11 cellular contexts compared by ENCODE assay signal in genomic region chr18:8990276-8991031, GRCh38.
DNase-seq lines count a peak whose midpoint lies in the region; ATAC-seq and TF ChIP-seq lines count a peak whose summit lies in the region.
"Had no signal": no experiment of that assay in that cellular context is flagged by ENCODE, and none has a peak within 500 bp of the region (broad histone marks: within the 10 kb centered on the region; RNA-seq: fewer than 3 reads in every experiment).

No MANE protein-coding gene starts in this region.

- peak overlapping the region; percentile 92; the same call in 2 of the 3 replicates for H2BK15ac ChIP-seq in IMR-90 (ENCODE audit: low read depth, low read length)

- H2AK5ac ChIP-seq in IMR-90 (ENCODE audit: low read depth, low read length), result peak overlapping the region; percentile 98

- peak overlapping the region; percentile 81 for H3K18ac ChIP-seq in IMR-90 (ENCODE audit: low read depth, low read length)

- peak overlapping the region; percentile 95 for H2BK120ac ChIP-seq in IMR-90 (ENCODE audit: low read depth, low read length)

- H3K4me3 ChIP-seq in IMR-90 (ENCODE audit: insufficient read depth, low read depth, low read length) (no peak overlapping the region), suprapubic skin (no peak overlapping the region)
- H3K4me3 ChIP-seq: SJSA1 had no signal

- H3K9me3 ChIP-seq in IMR-90 (ENCODE audit: control insufficient read depth, insufficient read depth, low read length), result no peaks in the 10 kb centered on the region
- no peaks in the 10 kb centered on the region for H3K9me3 ChIP-seq in suprapubic skin
- H3K9me3 ChIP-seq: SJSA1 had no signal

- H2AFZ ChIP-seq in IMR-90 (replicated peaks; ENCODE audit: low read length, poor library complexity), result no peak overlapping the region

- H3K56ac ChIP-seq in IMR-90 (ENCODE audit: extremely low read depth, insufficient read depth, low read length), result peak overlapping the region; percentile 56; the same call in 1 of the 2 replicates

- no peak for DNase-seq in IMR-90
- DNase-seq in cerebellar nuclear complex (lab: John Stamatoyannopoulos, UW), result peak; percentile 79 to 92
- DNase-seq in midbrain (lab: John Stamatoyannopoulos, UW), result peak; percentile 27
- DNase-seq in suprapubic skin (ENCODE audit: low spot score in 2 of 2), result peak in 1 of 2 donors; percentile 74
- DNase-seq in putamen (ENCODE audit: low spot score), result no peak
- no peak for DNase-seq in stimulated activated CD4-positive, alpha-beta T cell treated with anti-CD3 and anti-CD28 coated beads, Interleukin-2, amount 100 ng/mL, for 48 hours
- DNase-seq: mesendoderm, NCI-H1092, NCI-H524 treated with DMSO at 0.1 percent for 48 hours had no signal

- no peak overlapping the region for H3K9ac ChIP-seq in IMR-90 (ENCODE audit: low read depth, low read length)

- peak overlapping the region; percentile 66 for H2BK5ac ChIP-seq in IMR-90 (ENCODE audit: low read depth, low read length, poor library complexity, severe bottlenecking)

- H3K4ac ChIP-seq in IMR-90 (ENCODE audit: low read depth, low read length), result peak overlapping the region; percentile 69

- H4K20me1 ChIP-seq in IMR-90 (ENCODE audit: insufficient read depth, low read length), result no peaks in the 10 kb centered on the region

- peak overlapping the region; percentile 87 for H4K91ac ChIP-seq in IMR-90 (ENCODE audit: insufficient read depth, low read depth, low read length)

- peak overlapping the region; percentile 83 for H3K14ac ChIP-seq in IMR-90 (replicated peaks; ENCODE audit: low read depth, low read length)

- no peak for TF ChIP-seq RAD21 in IMR-90 (IDR thresholded peaks at IDR 0.05; ENCODE audit: low read length)

- ATAC-seq in IMR-90 (ENCODE audit: low read depth), result no peak
- no peak for ATAC-seq in HG03469 (IDR thresholded peaks at IDR 0.05; ENCODE audit: unreplicated experiment)

- TF ChIP-seq POLR2A in IMR-90 (IDR thresholded peaks at IDR 0.05; ENCODE audit: low read depth, low read length) (no peak), suprapubic skin (IDR thresholded peaks at IDR 0.05) (no peak)

- H4K5ac ChIP-seq in IMR-90 (ENCODE audit: low read depth, low read length), result peak overlapping the region; percentile 76

- intact Hi-C loops in IMR-90 (cut with micrococcal nuclease), result loop anchor here (10.0 kb wide), 1 partner anchor 154 kb away; no protein-coding TSS in a partner anchor

- no TSS peak for BruUV-seq in IMR-90 (replicated peaks; lab: Mats Ljungman, UMichigan)

- H3K4me2 ChIP-seq in IMR-90 (ENCODE audit: low read depth, low read length), result no peak overlapping the region

- POLR2A ChIA-PET in IMR-90 (lab: Charles Lee; ENCODE audit: unreplicated experiment), result no interaction called here

- H4K8ac ChIP-seq in IMR-90 (ENCODE audit: low read depth in 2 of 2, low read length in 2 of 2), result peak overlapping the region; percentile 63 to 77; a peak in 3 of 4 replicates

- peak overlapping the region; percentile 54; the same call in 1 of the 2 replicates for H3K23ac ChIP-seq in IMR-90 (ENCODE audit: low read depth, low read length)

- TF ChIP-seq CTCF in IMR-90 (conservative IDR thresholded peaks at IDR 0.05; ENCODE audit: low read depth, low read length) (no peak), suprapubic skin (IDR thresholded peaks at IDR 0.05) (no peak)

- H2AK9ac ChIP-seq in IMR-90 (replicated peaks; ENCODE audit: low read depth, low read length, poor library complexity), result no peak overlapping the region

- H3K27me3 ChIP-seq in IMR-90 (ENCODE audit: control insufficient read depth, insufficient read depth, low read length) (no peaks in the 10 kb centered on the region), suprapubic skin (no peaks in the 10 kb centered on the region)
- H3K27me3 ChIP-seq: SJSA1 had no signal

- WGBS in IMR-90 (ENCODE audit: extremely low coverage in 2 of 2, insufficient read length in 1 of 2), 2 experiments, result 81 to 100% methylated on average over 1 to 18 of the region's 27 CpGs
- WGBS in suprapubic skin, result 81% methylated on average over 20 of the region's 27 CpGs

- H2BK20ac ChIP-seq in IMR-90 (ENCODE audit: low read depth, low read length), result peak overlapping the region; percentile 92

- H3K9me1 ChIP-seq in IMR-90 (ENCODE audit: insufficient read depth, low read length), result no peaks in the 10 kb centered on the region

- H3K36me3 ChIP-seq in IMR-90 (ENCODE audit: control insufficient read depth, insufficient read depth, low read length) (no peaks in the 10 kb centered on the region), suprapubic skin (no peaks in the 10 kb centered on the region)
- H3K36me3 ChIP-seq: SJSA1 had no signal

- H3K27ac ChIP-seq in IMR-90 (ENCODE audit: insufficient read depth, low read length) (peak overlapping the region; percentile 41), suprapubic skin (peak overlapping the region; percentile 30)
- H3K27ac ChIP-seq: SJSA1 had no signal

- H3K79me1 ChIP-seq in IMR-90 (ENCODE audit: low read depth in 1 of 2, low read length in 2 of 2), result no peaks in the 10 kb centered on the region

- CTCF ChIA-PET in IMR-90 (lab: Yijun Ruan, JAX), result interaction anchor here (0.6 kb wide), 1 partner anchor 57 kb away, joined by 4 read pairs; no protein-coding TSS in a partner anchor

- H3K4me1 ChIP-seq in IMR-90 (ENCODE audit: control insufficient read depth, insufficient read depth, low read length), result peaks cover 14% of the 10 kb centered on the region
- peaks cover 12% of the 10 kb centered on the region for H3K4me1 ChIP-seq in suprapubic skin

- dilution Hi-C loops in IMR-90 (cut with HindIII; ENCODE audit: low sequenced_read_pairs, unreplicated experiment), result loop anchor here (25.0 kb wide), 1 partner anchor 303 kb away; no protein-coding TSS in a partner anchor

- no peak for TF ChIP-seq EP300 in suprapubic skin (IDR thresholded peaks at IDR 0.05)

- in situ Hi-C loops in IMR-90 (cut with MboI; ENCODE audit: low sequenced_read_pairs), result no loop called here

TF ChIP-seq in IMR-90, 13 proteins besides CTCF, POLR2A, EP300 and RAD21:
- TF ChIP-seq CHD1 (IDR thresholded peaks at IDR 0.05; ENCODE audit: low read depth, low read length) (no peak), MAZ (IDR thresholded peaks at IDR 0.05; ENCODE audit: borderline replicate concordance, low read depth, low read length) (no peak), USF2 (IDR thresholded peaks at IDR 0.05; ENCODE audit: low read depth, low read length) (no peak), FOS (IDR thresholded peaks at IDR 0.05; ENCODE audit: low read depth, low read length) (no peak), NFE2L2 (IDR thresholded peaks at IDR 0.05; ENCODE audit: low read depth, low read length) (no peak), MAFK (IDR thresholded peaks at IDR 0.05; ENCODE audit: low read depth, low read length) (no peak), SMC3 (IDR thresholded peaks at IDR 0.05; ENCODE audit: low read depth, low read length) (no peak), BHLHE40 (IDR thresholded peaks at IDR 0.05; ENCODE audit: low read depth, low read length) (no peak), MXI1 (IDR thresholded peaks at IDR 0.05; ENCODE audit: borderline replicate concordance, low read depth, low read length) (no peak), RFX5 (IDR thresholded peaks at IDR 0.05; ENCODE audit: low read depth, low read length) (no peak), RCOR1 (IDR thresholded peaks at IDR 0.05; ENCODE audit: insufficient replicate concordance, low read length) (no peak), CEBPB (IDR thresholded peaks at IDR 0.05; ENCODE audit: low read depth, low read length) (no peak), ELK1 (IDR thresholded peaks at IDR 0.05; ENCODE audit: borderline replicate concordance, low read depth, low read length) (no peak)

Comparison
In these comparisons a context has a peak if more than half of its experiments do, and no peak if none do; other contexts are left out.
1. DNase-seq: peak in cerebellar nuclear complex (2 of 2) and midbrain (single experiment); none in IMR-90 (single experiment), putamen (single experiment) and stimulated activated CD4-positive, alpha-beta T cell treated with anti-CD3 and anti-CD28 coated beads, Interleukin-2, amount 100 ng/mL, for 48 hours (0 of 2).